7 cellular contexts compared by ENCODE assay signal in genomic region chr20:4998160-4998651, GRCh38. TPM values are rescaled to one million over a fixed set of nuclear protein-coding genes. Genes with fewer than 3 reads are reported as not detected.
DNase-seq lines count a peak whose midpoint lies in the region; ATAC-seq and TF ChIP-seq lines count a peak whose summit lies in the region.

No MANE protein-coding gene starts in this region.

- H3K36me3 Mint-ChIP-seq in T-helper 17 cell (ENCODE audit: low read depth) (no peaks in the 10 kb centered on the region), nephron (ENCODE audit: low read depth) (no peaks in the 10 kb centered on the region)
- peaks cover 6% of the 10 kb centered on the region for H3K36me3 Mint-ChIP-seq in activated naive CD4-positive, alpha-beta T cell treated with anti-CD3 and anti-CD28 coated beads for 36 hours (ENCODE audit: low read depth)

- no peak for ATAC-seq in T-helper 17 cell

- TF ChIP-seq CTCF in GM12865 (IDR thresholded peaks at IDR 0.05; ENCODE audit: insufficient read depth, low read depth, low read length, missing control alignments) (peak; percentile 42), nephron (IDR thresholded peaks at IDR 0.05; ENCODE audit: unreplicated experiment in 3 of 3) (no peak)

- DNase-seq in GM12865 (ENCODE audit: low read depth) (peak; percentile 76), HEK293T (ENCODE audit: extremely low spot score) (peak; percentile 41), T-helper 17 cell (no peak), NCI-H526 treated with DMSO at 0.1 percent for 48 hours (lab: John Stamatoyannopoulos, UW) (no peak), GM03348 (ENCODE audit: low spot score) (no peak)
- DNase-seq in activated naive CD4-positive, alpha-beta T cell treated with anti-CD3 and anti-CD28 coated beads for 36 hours, result no peak

- intact Hi-C loops in activated naive CD4-positive, alpha-beta T cell treated with anti-CD3 and anti-CD28 coated beads for 36 hours (cut with micrococcal nuclease), result no loop called here

- H3K4me3 ChIP-seq in GM12865 (ENCODE audit: low read depth, low read length), result peak overlapping the region; percentile 39

- H3K4me1 Mint-ChIP-seq in T-helper 17 cell (peaks cover 41% of the 10 kb centered on the region), nephron (peaks cover 20% of the 10 kb centered on the region)
- peaks cover 47% of the 10 kb centered on the region for H3K4me1 Mint-ChIP-seq in activated naive CD4-positive, alpha-beta T cell treated with anti-CD3 and anti-CD28 coated beads for 36 hours (ENCODE audit: low read depth)

- peak overlapping the region; percentile 43 for H3K4me3 Mint-ChIP-seq in T-helper 17 cell
- peak overlapping the region; percentile 39 to 81 (median 72) for H3K4me3 Mint-ChIP-seq in nephron
- H3K4me3 Mint-ChIP-seq in activated naive CD4-positive, alpha-beta T cell treated with anti-CD3 and anti-CD28 coated beads for 36 hours, result no peak overlapping the region

- H3K27ac Mint-ChIP-seq in T-helper 17 cell (peak overlapping the region; percentile 71), nephron (peak overlapping the region in 1 of 3 experiments; percentile 12)
- H3K27ac Mint-ChIP-seq in activated naive CD4-positive, alpha-beta T cell treated with anti-CD3 and anti-CD28 coated beads for 36 hours, result no peak overlapping the region

- POLR2A ChIA-PET in HEK293T (lab: Yijun Ruan, JAX), result no interaction called here

- no peaks in the 10 kb centered on the region for H3K9me3 ChIP-seq in T-helper 17 cell (ENCODE audit: control insufficient read depth, low read length, poor library complexity, severe bottlenecking)

- H3K27me3 Mint-ChIP-seq in T-helper 17 cell (no peaks in the 10 kb centered on the region), nephron (ENCODE audit: low read depth) (peaks cover 6% of the 10 kb centered on the region)
- no peaks in the 10 kb centered on the region for H3K27me3 Mint-ChIP-seq in activated naive CD4-positive, alpha-beta T cell treated with anti-CD3 and anti-CD28 coated beads for 36 hours (ENCODE audit: low read depth)

- CTCF ChIA-PET in HEK293T (lab: Yijun Ruan, JAX), result no interaction called here
- CTCF ChIA-PET in activated naive CD4-positive, alpha-beta T cell treated with anti-CD3 and anti-CD28 coated beads for 36 hours (lab: Charles Lee), result no interaction called here

- no peaks in the 10 kb centered on the region for H3K9me3 Mint-ChIP-seq in nephron
- no peaks in the 10 kb centered on the region for H3K9me3 Mint-ChIP-seq in activated naive CD4-positive, alpha-beta T cell treated with anti-CD3 and anti-CD28 coated beads for 36 hours

TF ChIP-seq in HEK293T, 16 proteins besides CTCF, POLR2A, EP300 and RAD21:
- TF ChIP-seq ZNF384 (IDR thresholded peaks at IDR 0.05) (no peak), CTBP1 (IDR thresholded peaks at IDR 0.05; ENCODE audit: borderline replicate concordance) (no peak), SP1 (IDR thresholded peaks at IDR 0.05) (no peak), HDGF (IDR thresholded peaks at IDR 0.05; ENCODE audit: borderline replicate concordance) (no peak), ARNT (IDR thresholded peaks at IDR 0.05) (no peak), FOXA1 (IDR thresholded peaks at IDR 0.05) (no peak), ELF4 (IDR thresholded peaks at IDR 0.05) (no peak), LEF1 (IDR thresholded peaks at IDR 0.05; ENCODE audit: borderline replicate concordance) (no peak)

RNA-seq across cellular contexts. Expression of gene SLC23A2, which starts 3.1 kb away (rescaled TPM):
- 10 to 100 TPM; 18.0 to 24.4 TPM for total RNA-seq in T-helper 17 cell
- total RNA-seq in activated naive CD4-positive, alpha-beta T cell treated with anti-CD3 and anti-CD28 coated beads for 36 hours, result 10 to 100 TPM; 16.4 to 18.1 TPM

Comparison
In these comparisons a context has a peak if more than half of its experiments do, and no peak if none do; other contexts are left out.
1. DNase-seq: peak in GM12865 (single experiment) and HEK293T (single experiment); none in T-helper 17 cell (0 of 3), NCI-H526 treated with DMSO at 0.1 percent for 48 hours (single experiment), GM03348 (single experiment) and activated naive CD4-positive, alpha-beta T cell treated with anti-CD3 and anti-CD28 coated beads for 36 hours (single experiment).